11 cellular contexts compared by ENCODE assay signal in the genomic region with DNA sequence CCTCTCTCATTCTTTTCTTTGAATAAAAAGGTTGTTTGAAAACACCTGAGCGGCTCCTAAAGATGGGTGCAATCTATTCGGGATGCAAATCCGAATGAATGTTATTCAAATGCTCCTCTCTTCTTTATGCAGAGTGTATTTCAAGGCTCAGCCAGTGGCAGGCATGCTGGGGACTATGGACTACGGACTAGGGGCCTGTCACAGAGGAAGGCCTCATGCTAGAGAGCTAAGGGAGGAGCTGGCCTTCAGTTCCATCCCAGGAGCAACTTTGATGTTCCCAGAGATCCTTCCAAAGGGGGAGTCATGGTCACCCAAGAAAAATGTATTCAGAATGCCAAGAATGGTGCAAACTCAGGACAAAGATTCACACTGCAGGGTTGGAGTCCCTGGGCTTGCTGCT. TPM values are rescaled to one million over a fixed set of nuclear protein-coding genes. Genes with fewer than 3 reads are reported as not detected.
A peak's percentile ranks its signal among the peaks of the same experiment; 100 is the strongest.
DNase-seq lines count a peak whose midpoint lies in the region; ATAC-seq and TF ChIP-seq lines count a peak whose summit lies in the region.
"Had no signal": no experiment of that assay in that cellular context is flagged by ENCODE, and none has a peak within 500 bp of the region (broad histone marks: within the 10 kb centered on the region; RNA-seq: fewer than 3 reads in every experiment).

No MANE protein-coding gene starts in this region.

- no peak overlapping the region for H3K23ac ChIP-seq in trophoblast cell (ENCODE audit: low read length)

- H3K36me3 ChIP-seq in DND-41 (ENCODE audit: insufficient read depth, low read length), result no peaks in the 10 kb centered on the region; the same call in 1 of the 2 replicates
- H3K36me3 ChIP-seq in trophoblast cell (ENCODE audit: control insufficient read depth in 1 of 2, insufficient read depth in 2 of 2, low read length in 2 of 2), result no peaks in the 10 kb centered on the region

- H4K8ac ChIP-seq in trophoblast cell (ENCODE audit: low read depth, low read length), result no peak overlapping the region

- peaks cover 32% of the 10 kb centered on the region for H3K79me1 ChIP-seq in trophoblast cell (ENCODE audit: low read length)

- H4K20me1 ChIP-seq in DND-41 (ENCODE audit: insufficient read depth, low read length), result no peaks in the 10 kb centered on the region

- H3K27ac ChIP-seq in DND-41 (ENCODE audit: low read length), result peak overlapping the region; percentile 56
- peak overlapping the region; percentile 35 for H3K27ac ChIP-seq in HL-60 (replicated peaks)
- H3K27ac ChIP-seq in trophoblast cell (ENCODE audit: low read depth, low read length), result peak overlapping the region; percentile 96

- no peaks in the 10 kb centered on the region for H3K27me3 Mint-ChIP-seq in activated naive CD8-positive, alpha-beta T cell

- H3K18ac ChIP-seq in trophoblast cell (ENCODE audit: low read length), result no peak overlapping the region

- H3K9me3 Mint-ChIP-seq in activated naive CD8-positive, alpha-beta T cell (ENCODE audit: low read depth), result no peaks in the 10 kb centered on the region

- peak overlapping the region; percentile 19 for H3K27ac Mint-ChIP-seq in activated naive CD8-positive, alpha-beta T cell

- no peak for DNase-seq in DND-41
- no peak for DNase-seq in HL-60 (ENCODE audit: low read depth in 1 of 2, low spot score in 1 of 2)
- no peak for DNase-seq in trophoblast cell
- no peak for DNase-seq in dedifferentiated amniotic fluid mesenchymal stem cell (ENCODE audit: extremely low spot score)
- no peak for DNase-seq in ecto neural progenitor cell (ENCODE audit: low spot score)
- no peak for DNase-seq in G401 (ENCODE audit: low spot score)
- DNase-seq: DMS 273 treated with DMSO at 0.1 percent for 48 hours, NCI-H2227 treated with DMSO at 0.1 percent for 48 hours, Right ventricle myocardium superior had no signal

- H2AK5ac ChIP-seq in trophoblast cell (ENCODE audit: low read length), result peak overlapping the region; percentile 96

- H3K4ac ChIP-seq in trophoblast cell (ENCODE audit: low read depth, low read length), result no peak overlapping the region

- peak overlapping the region; percentile 55 for H2BK120ac ChIP-seq in trophoblast cell (ENCODE audit: insufficient read depth, low read length, poor library complexity)

- no peak overlapping the region for H3K9ac ChIP-seq in DND-41 (ENCODE audit: low read depth, low read length)
- no peak overlapping the region for H3K9ac ChIP-seq in trophoblast cell (ENCODE audit: low read length)

- H3K4me3 ChIP-seq in DND-41 (ENCODE audit: low read depth in 1 of 2, low read length in 2 of 2), result no peak overlapping the region
- H3K4me3 ChIP-seq in HL-60 (replicated peaks; ENCODE audit: insufficient read depth, low read length), result no peak overlapping the region
- no peak overlapping the region for H3K4me3 ChIP-seq in trophoblast cell (ENCODE audit: low read depth, low read length)
- H3K4me3 ChIP-seq: coronary artery had no signal

- peak overlapping the region; percentile 84 for H4K91ac ChIP-seq in trophoblast cell (ENCODE audit: low read depth, low read length)

- H3K4me1 ChIP-seq in DND-41 (ENCODE audit: insufficient read depth, low read length) (peaks cover 26% of the 10 kb centered on the region), trophoblast cell (ENCODE audit: control insufficient read depth in 1 of 2, insufficient read depth in 2 of 2, low read length in 2 of 2) (peaks cover 24 to 35% of the 10 kb centered on the region in 2 experiments)

- peak overlapping the region; percentile 30 for H3K14ac ChIP-seq in trophoblast cell (ENCODE audit: low read length)

- H3K27me3 ChIP-seq in DND-41 (ENCODE audit: insufficient read depth, low read length, poor library complexity) (no peaks in the 10 kb centered on the region), HL-60 (ENCODE audit: insufficient read depth, poor library complexity, severe bottlenecking) (no peaks in the 10 kb centered on the region), trophoblast cell (ENCODE audit: insufficient read depth, low read length) (no peaks in the 10 kb centered on the region)

- H2AFZ ChIP-seq in DND-41 (ENCODE audit: low read depth, low read length), result no peak overlapping the region
- no peak overlapping the region for H2AFZ ChIP-seq in trophoblast cell (ENCODE audit: insufficient read depth, low read length, poor library complexity)

- no peaks in the 10 kb centered on the region for H3K79me2 ChIP-seq in DND-41 (ENCODE audit: insufficient read depth, low read length)
- H3K79me2 ChIP-seq in trophoblast cell (ENCODE audit: control insufficient read depth, insufficient read depth, low read length, poor library complexity), result no peaks in the 10 kb centered on the region

- ATAC-seq in DND-41 (ENCODE audit: insufficient read depth, low read depth), result no peak

- H3K36me3 Mint-ChIP-seq in activated naive CD8-positive, alpha-beta T cell, result peaks cover 17% of the 10 kb centered on the region

- no peak overlapping the region for H4K12ac ChIP-seq in trophoblast cell (ENCODE audit: low read depth, low read length)

- in situ Hi-C loops in G401 (cut with HindIII; ENCODE audit: low sequenced_read_pairs), result no loop called here

- H3K9me3 ChIP-seq in DND-41 (ENCODE audit: insufficient read depth, low read length, severe bottlenecking), result no peaks in the 10 kb centered on the region
- peaks cover 2% of the 10 kb centered on the region for H3K9me3 ChIP-seq in trophoblast cell (ENCODE audit: insufficient read depth, low read depth, low read length)

- peak overlapping the region; percentile 11 for H2BK5ac ChIP-seq in trophoblast cell (ENCODE audit: low read depth, low read length, poor library complexity)

- H3K4me3 Mint-ChIP-seq in activated naive CD8-positive, alpha-beta T cell, result peak overlapping the region; percentile 62

- WGBS in trophoblast cell (ENCODE audit: extremely low coverage, insufficient coverage, insufficient read length), result no CpG with 5 or more reads among the region's 4 CpGs

- H2BK12ac ChIP-seq in trophoblast cell (ENCODE audit: low read length), result peak overlapping the region; percentile 80

- H3K4me2 ChIP-seq in DND-41 (ENCODE audit: insufficient read depth, low read length), result no peak overlapping the region
- no peak overlapping the region for H3K4me2 ChIP-seq in trophoblast cell (ENCODE audit: low read length)

- peaks cover 47% of the 10 kb centered on the region for H3K4me1 Mint-ChIP-seq in activated naive CD8-positive, alpha-beta T cell (ENCODE audit: low read depth)

- TF ChIP-seq CTCF in DND-41 (IDR thresholded peaks at IDR 0.05; ENCODE audit: borderline replicate concordance, extremely low read depth, low read length, poor library complexity, severe bottlenecking) (no peak), HL-60 (IDR thresholded peaks at IDR 0.05; ENCODE audit: insufficient read depth, low read length) (no peak)

RNA-seq across cellular contexts. Expression of a gene that starts 9.3 kb away (rescaled TPM):
- polyA plus RNA-seq in trophoblast cell (2013), result 3.3 and 3.5 TPM in 2 replicates
- total RNA-seq in G401 (2014; rRNA removed; shearing (Covaris generic)), result not detected in 2 replicates

Comparison
In these comparisons a context has a peak if more than half of its experiments do, and no peak if none do; other contexts are left out.
1. H3K27ac ChIP-seq: peak in every context shown above with its lines; median percentile 96 in trophoblast cell; 56 in DND-41; 35 in HL-60.